20 cellular contexts compared by ENCODE assay signal in the genomic region with DNA sequence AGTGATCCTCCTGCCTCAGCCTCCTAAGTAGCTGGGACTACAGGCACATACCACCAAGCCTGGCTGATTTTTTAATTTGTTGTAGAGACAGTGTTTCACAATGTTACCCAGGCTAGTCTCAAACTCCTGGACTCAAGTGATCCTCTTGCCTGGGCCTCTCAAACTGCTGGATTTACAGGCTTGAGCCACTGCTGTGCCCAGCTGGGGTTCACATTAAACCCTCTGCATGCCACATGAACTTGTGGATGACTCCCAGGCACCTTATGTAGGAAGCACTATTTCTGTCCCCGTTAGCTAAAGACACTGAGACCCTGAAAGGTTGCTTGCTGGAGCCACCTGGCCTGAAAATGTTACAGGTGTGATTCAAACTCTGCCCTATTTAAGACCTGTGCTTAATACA. TPM values are rescaled to one million over a fixed set of nuclear protein-coding genes. Genes with fewer than 3 reads are reported as not detected.
"Had no signal": no experiment of that assay in that cellular context is flagged by ENCODE, and none has a peak within 500 bp of the region (broad histone marks: within the 10 kb centered on the region; RNA-seq: fewer than 3 reads in every experiment).

No MANE protein-coding gene starts in this region.

- H3K36me3 ChIP-seq: ovary had no signal

- H3K4me1 ChIP-seq: foreskin keratinocyte had no signal

- H3K27me3 ChIP-seq: foreskin keratinocyte, ovary had no signal

- DNase-seq: activated CD4-positive, alpha-beta T cell treated with anti-CD3 and anti-CD28 coated beads for 48 hours; activated CD8-positive, alpha-beta T cell treated with anti-CD3 and anti-CD28 coated beads for 36 hours; activated naive CD4-positive, alpha-beta T cell; activated naive CD8-positive, alpha-beta T cell treated with anti-CD3 and anti-CD28 coated beads for 36 hours; activated T-cell treated with anti-CD3 and anti-CD28 coated beads, Interleukin-2, amount 50 U/mL, for 1 hour; amygdala; effector memory CD8-positive, alpha-beta T cell; foreskin keratinocyte; kidney; left ventricle myocardium superior; natural killer cell; ovary; stimulated activated naive B cell treated with anti-CD40 and anti-IgM and Interleukin-4, amounts not matched to agents 10 μg/mL and 1 μg/mL and 100 μg/mL, for 72 hours; tibial artery had no signal

- H3K27ac ChIP-seq: foreskin keratinocyte, ovary, tibial artery had no signal

- H3K9me3 ChIP-seq: ovary had no signal

- ATAC-seq: activated CD8-positive, alpha-beta T cell treated with anti-CD3 and anti-CD28 coated beads for 36 hours; activated T-helper 17 cell treated with anti-CD3 and anti-CD28 coated beads, Interleukin-2, amount 50 U/mL, for 72 hours; effector memory CD8-positive, alpha-beta T cell; foreskin keratinocyte; natural killer cell; sciatic nerve; stimulated activated naive B cell treated with anti-CD40 and anti-IgM and Interleukin-4, amounts not matched to agents 10 μg/mL and 1 μg/mL and 100 μg/mL, for 72 hours had no signal

- H3K4me3 ChIP-seq: ovary, tibial artery had no signal

RNA-seq across cellular contexts. Expression of gene MYH14, which starts 10.5 kb away (rescaled TPM):
- total RNA-seq: activated CD8-positive, alpha-beta T cell treated with anti-CD3 and anti-CD28 coated beads for 36 hours; activated naive CD8-positive, alpha-beta T cell treated with anti-CD3 and anti-CD28 coated beads for 36 hours; activated T-helper 17 cell treated with anti-CD3 and anti-CD28 coated beads, Interleukin-2, amount 50 U/mL, for 72 hours; fibroblast of lung; natural killer cell had no signal

RNA-seq across cellular contexts. Expression of gene IZUMO2, which starts 50.8 kb away (rescaled TPM):
- total RNA-seq: activated CD8-positive, alpha-beta T cell treated with anti-CD3 and anti-CD28 coated beads for 36 hours; activated naive CD8-positive, alpha-beta T cell treated with anti-CD3 and anti-CD28 coated beads for 36 hours; activated T-helper 17 cell treated with anti-CD3 and anti-CD28 coated beads, Interleukin-2, amount 50 U/mL, for 72 hours; cardiac septum; dermis microvascular lymphatic vessel endothelial cell; fibroblast of lung; foreskin keratinocyte; kidney; left ventricle myocardium superior; mesenteric fat pad; natural killer cell; ovary; sciatic nerve had no signal
